Comparison of ENCODE assay signal across 23 cellular contexts in the genomic region with DNA sequence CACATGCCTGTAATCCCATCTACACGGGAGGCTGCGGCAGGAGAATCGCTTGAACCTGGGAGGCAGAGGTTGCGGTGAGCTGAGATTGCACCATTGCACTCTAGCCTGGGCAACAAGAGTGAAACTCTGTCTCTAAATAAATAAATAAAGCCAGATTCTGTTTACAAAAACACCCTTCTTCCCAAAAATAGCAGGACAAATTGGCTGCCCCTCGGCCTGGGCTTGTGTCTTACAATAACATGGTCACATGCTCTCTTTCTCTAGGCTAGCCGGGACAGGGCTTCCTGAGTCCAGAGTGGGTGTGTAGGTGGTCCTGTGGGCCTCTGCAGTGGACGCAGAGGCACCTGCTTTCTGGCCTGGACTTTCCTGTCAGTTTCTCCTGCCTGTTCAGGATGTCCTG. TPM values are rescaled to one million over a fixed set of nuclear protein-coding genes. Genes with fewer than 3 reads are reported as not detected.
"Had no signal": no experiment of that assay in that cellular context is flagged by ENCODE, and none has a peak within 500 bp of the region (broad histone marks: within the 10 kb centered on the region; RNA-seq: fewer than 3 reads in every experiment).

No MANE protein-coding gene starts in this region.

- H3K36me3 Mint-ChIP-seq: activated naive CD8-positive, alpha-beta T cell; natural killer cell had no signal

- H3K27me3 ChIP-seq: adrenal gland, testis had no signal

- FAIRE-seq: kidney had no signal

- DNase-seq: activated CD4-positive, alpha-beta T cell treated with anti-CD3 and anti-CD28 coated beads, Interleukin-2, amount 10 ng/mL, durations not matched to agents 7 days and 5 days; activated CD8-positive, alpha-beta memory T cell treated with anti-CD3 and anti-CD28 coated beads, Interleukin-2, amount 50 U/mL, for 4 hours; activated CD8-positive, alpha-beta T cell treated with anti-CD3 and anti-CD28 coated beads, Interleukin-2, amount 10 ng/mL, durations not matched to agents 7 days and 5 days; activated effector memory CD4-positive, alpha-beta T cell treated with anti-CD3 and anti-CD28 coated beads, Interleukin-2, amount 50 U/mL, for 16 hours; adrenal gland; cerebellar nuclear complex; erythroblast; foreskin fibroblast; kidney; midbrain; natural killer cell; retina; stimulated activated CD4-positive, alpha-beta T cell treated with anti-CD3 and anti-CD28 coated beads, Interleukin-2, amount 100 ng/mL, for 48 hours; stimulated activated CD8-positive, alpha-beta memory T cell treated with anti-CD3 and anti-CD28 coated beads, Interleukin-4, amount 100 ng/mL, for 48 hours; stimulated activated naive B cell treated with anti-CD40 and anti-IgM and Interleukin-4, amounts not matched to agents 10 μg/mL and 1 μg/mL and 100 μg/mL, for 72 hours; SW 1271; T-helper 17 cell; testis; trophoblast cell had no signal

- H3K9me3 Mint-ChIP-seq: activated CD4-positive, alpha-beta T cell treated with anti-CD3 and anti-CD28 coated beads, Interleukin-2, amount 10 ng/mL, durations not matched to agents 7 days and 5 days; natural killer cell; stimulated activated naive B cell treated with anti-CD40 and anti-IgM and Interleukin-4, amounts not matched to agents 10 μg/mL and 1 μg/mL and 100 μg/mL, for 72 hours had no signal

- H3K4me3 Mint-ChIP-seq: activated CD4-positive, alpha-beta T cell treated with anti-CD3 and anti-CD28 coated beads, Interleukin-2, amount 10 ng/mL, durations not matched to agents 7 days and 5 days; activated CD8-positive, alpha-beta T cell treated with anti-CD3 and anti-CD28 coated beads, Interleukin-2, amount 10 ng/mL, durations not matched to agents 7 days and 5 days; activated naive CD8-positive, alpha-beta T cell; natural killer cell; stimulated activated naive B cell treated with anti-CD40 and anti-IgM and Interleukin-4, amounts not matched to agents 10 μg/mL and 1 μg/mL and 100 μg/mL, for 72 hours; T-helper 17 cell had no signal

- H3K4me3 ChIP-seq: adrenal gland, lung, SK-N-MC, testis had no signal

- ATAC-seq: activated CD8-positive, alpha-beta T cell treated with anti-CD3 and anti-CD28 coated beads, Interleukin-2, amount 10 ng/mL, durations not matched to agents 7 days and 5 days; natural killer cell; stimulated activated naive B cell treated with anti-CD40 and anti-IgM and Interleukin-4, amounts not matched to agents 10 μg/mL and 1 μg/mL and 100 μg/mL, for 72 hours; T-helper 17 cell had no signal

- H3K27ac ChIP-seq: adrenal gland, SK-N-MC, testis had no signal

- H3K27me3 Mint-ChIP-seq: activated CD4-positive, alpha-beta T cell treated with anti-CD3 and anti-CD28 coated beads, Interleukin-2, amount 10 ng/mL, durations not matched to agents 7 days and 5 days; activated naive CD8-positive, alpha-beta T cell; progenitor cell of endocrine pancreas; stimulated activated naive B cell treated with anti-CD40 and anti-IgM and Interleukin-4, amounts not matched to agents 10 μg/mL and 1 μg/mL and 100 μg/mL, for 72 hours; T-helper 17 cell had no signal

- H3K27ac Mint-ChIP-seq: activated CD4-positive, alpha-beta T cell treated with anti-CD3 and anti-CD28 coated beads, Interleukin-2, amount 10 ng/mL, durations not matched to agents 7 days and 5 days; activated CD8-positive, alpha-beta T cell treated with anti-CD3 and anti-CD28 coated beads, Interleukin-2, amount 10 ng/mL, durations not matched to agents 7 days and 5 days; activated naive CD8-positive, alpha-beta T cell; progenitor cell of endocrine pancreas; stimulated activated naive B cell treated with anti-CD40 and anti-IgM and Interleukin-4, amounts not matched to agents 10 μg/mL and 1 μg/mL and 100 μg/mL, for 72 hours; T-helper 17 cell had no signal

- H3K9me3 ChIP-seq: adrenal gland, testis had no signal

RNA-seq across cellular contexts. Expression of gene NRN1L, which starts 15.0 kb away (rescaled TPM):
- total RNA-seq: progenitor cell of endocrine pancreas had no signal
